8 cellular contexts compared by ENCODE assay signal in the genomic region with DNA sequence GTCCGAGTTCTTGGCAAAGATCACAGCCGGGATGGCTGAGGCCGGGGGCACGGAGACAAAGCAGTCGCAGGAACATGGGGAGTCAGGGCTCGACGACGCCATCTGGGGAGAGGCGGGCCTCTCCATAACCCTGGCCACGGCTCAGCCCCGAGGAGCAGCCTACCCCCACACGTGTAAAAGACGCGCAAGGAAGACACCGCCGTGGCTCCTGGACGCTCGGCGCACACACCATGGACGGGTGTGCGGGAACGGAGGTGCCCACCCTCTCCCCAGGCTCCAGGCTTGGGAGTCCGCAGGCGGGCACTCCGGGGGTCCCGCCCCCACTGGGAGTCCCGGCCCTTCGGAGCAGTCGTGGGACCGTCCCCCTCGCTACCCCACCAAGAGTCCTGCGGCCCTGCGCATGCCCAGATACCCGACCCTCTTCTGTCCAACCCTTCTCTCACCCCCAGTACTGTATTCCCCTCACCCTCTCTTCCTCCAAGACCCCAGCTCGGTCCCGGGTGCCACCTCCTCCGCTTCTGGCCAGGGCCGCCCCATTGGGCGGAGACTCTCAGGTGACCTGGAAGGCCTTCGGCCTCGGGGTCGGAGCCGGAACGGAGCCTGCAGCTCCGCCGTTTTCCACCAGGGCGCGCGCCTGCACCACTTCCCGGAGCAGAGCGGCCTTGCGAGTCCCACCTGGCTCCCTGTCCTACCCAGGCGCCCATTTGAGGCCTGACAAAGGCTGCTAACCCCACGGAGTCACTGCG. TPM values are rescaled to one million over a fixed set of nuclear protein-coding genes. Genes with fewer than 3 reads are reported as not detected.
DNase-seq lines count a peak whose midpoint lies in the region; ATAC-seq and TF ChIP-seq lines count a peak whose summit lies in the region.

A gene (minus strand): TSS at position 532 of the 746 bp plus-strand sequence. CDS start 430 bp downstream, at position 102.

- DNase-seq in GM12865 (ENCODE audit: low read depth) (peak; percentile 94), NCI-H1694 (lab: John Stamatoyannopoulos, UW) (peak; percentile 88), anterior cingulate cortex (lab: John Stamatoyannopoulos, UW) (peak in 57 of 58 donors; percentile 27 to 90 (median 77)), hepatic stellate cell (ENCODE audit: low spot score) (peak; percentile 91), retina (peak; percentile 98)

- intact Hi-C loops in T-helper 2 cell treated with Interferon-gamma antibody and Interleukin-4, amounts not matched to agents 100 ng/mL and 5 ng/mL, for 36 hours (cut with micrococcal nuclease): loop anchor here (1.0 to 5.0 kb wide), 3 partner anchors 10 to 101 kb away; a partner anchor contains a TSS

- ATAC-seq in HG02678 (IDR thresholded peaks at IDR 0.05; ENCODE audit: unreplicated experiment) (peak; percentile 83), HG03457 (IDR thresholded peaks at IDR 0.05; ENCODE audit: unreplicated experiment) (no peak)

- peak within 1 kb of the TSS; percentile 95 for H3K4me3 ChIP-seq in GM12865 (ENCODE audit: low read depth, low read length)

- peak; percentile 95 for TF ChIP-seq CTCF in GM12865 (IDR thresholded peaks at IDR 0.05; ENCODE audit: insufficient read depth, low read depth, low read length, missing control alignments)

RNA-seq across cellular contexts. Expression of the gene that starts here (rescaled TPM):
- total RNA-seq in T-helper 2 cell treated with Interferon-gamma antibody and Interleukin-4, amounts not matched to agents 100 ng/mL and 5 ng/mL, for 36 hours: 21.8 and 24.9 TPM in 2 replicates
